ENCODE assay signal across 10 cellular contexts in the genomic region with DNA sequence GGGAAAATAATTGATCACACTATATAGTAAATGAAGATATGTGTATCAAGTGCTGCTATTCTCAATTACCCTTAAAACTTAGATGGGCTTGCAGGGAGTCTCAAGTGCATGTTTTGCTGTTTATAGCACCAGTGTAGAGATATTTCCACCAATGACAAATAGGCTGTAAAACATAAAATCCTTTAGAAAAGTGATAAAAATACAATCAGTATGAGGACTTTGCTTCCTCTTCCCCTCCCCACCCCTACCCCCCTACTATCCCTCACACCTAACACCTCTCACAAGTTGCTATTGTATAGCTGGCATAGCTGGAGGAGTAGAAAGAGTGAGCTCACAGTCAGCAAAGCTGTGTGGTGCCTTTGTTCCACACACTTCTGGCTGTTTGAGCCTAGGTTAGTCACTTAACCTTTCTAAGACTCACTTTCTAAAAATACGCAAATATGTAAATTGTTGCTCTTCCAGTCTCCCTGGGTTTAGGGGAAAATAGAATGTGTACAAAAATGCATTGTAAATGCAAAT.
DNase-seq lines count a peak whose midpoint lies in the region; ATAC-seq and TF ChIP-seq lines count a peak whose summit lies in the region.
"Had no signal": no experiment of that assay in that cellular context is flagged by ENCODE, and none has a peak within 500 bp of the region (broad histone marks: within the 10 kb centered on the region; RNA-seq: fewer than 3 reads in every experiment).

No MANE protein-coding gene starts in this region.

- H3K4me2 ChIP-seq in mammary epithelial cell (ENCODE audit: insufficient read depth, low read depth, low read length) (peak overlapping the region; percentile 29), GM23248 (ENCODE audit: unreplicated experiment) (no peak overlapping the region)

- H3K4me1 ChIP-seq in mammary epithelial cell (ENCODE audit: insufficient read depth, low read length) (peaks cover 13% of the 10 kb centered on the region), GM23248 (ENCODE audit: insufficient read depth) (peaks cover 10% of the 10 kb centered on the region; the same call in 1 of the 2 replicates)

- no peak overlapping the region for H3K27ac ChIP-seq in mammary epithelial cell (ENCODE audit: insufficient read depth, low read depth, low read length)
- no peak overlapping the region for H3K27ac ChIP-seq in GM23248

- in situ Hi-C loops in mammary epithelial cell (cut with MboI; ENCODE audit: low sequenced_read_pairs in 2 of 2) (loop anchor here in 1 of 2 donors (25.0 kb wide), 1 partner anchor 862 kb away; no protein-coding TSS in a partner anchor), GM23248 (cut with MboI) (loop anchor here (25.0 kb wide), 1 partner anchor 587 kb away; no protein-coding TSS in a partner anchor)

- DNase-seq in natural killer cell (no peak), mammary epithelial cell (no peak), type B pancreatic cell (ENCODE audit: extremely low spot score, unreplicated experiment) (no peak), NCI-H2171 treated with DMSO at 0.1 percent for 48 hours (lab: John Stamatoyannopoulos, UW) (no peak), GM23248 (no peak), AML-193 (lab: John Stamatoyannopoulos, UW) (no peak)
- no peak for DNase-seq in natural killer cell treated with Interleukin-12 subunit alpha and Interleukin-12 subunit beta and Interleukin-15 and Interleukin-18, amount 100 ng/mL, for 72 hours (ENCODE audit: low spot score)
- DNase-seq: cortex of kidney had no signal

- H3K4me3 ChIP-seq in mammary epithelial cell (replicated peaks in 1 of 3; ENCODE audit: insufficient read depth in 1 of 3, low read depth in 2 of 3, low read length in 3 of 3) (no peak overlapping the region), GM23248 (no peak overlapping the region)

- no peaks in the 10 kb centered on the region for H4K20me1 ChIP-seq in mammary epithelial cell (ENCODE audit: insufficient read depth, low read length)
- no peaks in the 10 kb centered on the region for H4K20me1 ChIP-seq in GM23248 (ENCODE audit: insufficient read depth)

- CTCF ChIA-PET in mammary epithelial cell (lab: Charles Lee; ENCODE audit: low non-redundant PET), result interaction anchor here (0.5 kb wide), 1 partner anchor 482 kb away, joined by 6 read pairs; no protein-coding TSS in a partner anchor

- H2AFZ ChIP-seq in mammary epithelial cell (ENCODE audit: low read depth, low read length) (no peak overlapping the region), GM23248 (no peak overlapping the region)

- no peak overlapping the region for H3K9ac ChIP-seq in mammary epithelial cell (ENCODE audit: insufficient read depth, low read length)
- no peak overlapping the region for H3K9ac ChIP-seq in GM23248

- H3F3A ChIP-seq in GM23248 (ENCODE audit: insufficient read depth), result 0 out of 2 replicates have a peak, but pooled peaks cover 5% of the 10 kb centered on the region

- H3K27me3 ChIP-seq in mammary epithelial cell (ENCODE audit: insufficient read depth, low read length), result no peaks in the 10 kb centered on the region
- peaks cover 19% of the 10 kb centered on the region; the same call in 1 of the 2 replicates for H3K27me3 ChIP-seq in GM23248 (replicated peaks; ENCODE audit: insufficient read depth)

- intact Hi-C loops in natural killer cell (cut with micrococcal nuclease) (loop anchor here (1.0 to 5.0 kb wide), 4 partner anchors 294 to 928 kb away; no protein-coding TSS in a partner anchor), mammary epithelial cell (cut with micrococcal nuclease) (loop anchor here (1.0 to 5.0 kb wide), 7 partner anchors 32 to 613 kb away; no protein-coding TSS in a partner anchor)

- BruUV-seq in mammary epithelial cell (replicated peaks; lab: Mats Ljungman, UMichigan), result no TSS peak

- H3K9me3 Mint-ChIP-seq in natural killer cell (no peaks in the 10 kb centered on the region), type B pancreatic cell (no peaks in the 10 kb centered on the region)
- no peaks in the 10 kb centered on the region for H3K9me3 Mint-ChIP-seq in natural killer cell treated with Interleukin-12 subunit alpha and Interleukin-12 subunit beta and Interleukin-15 and Interleukin-18, amount 100 ng/mL, for 72 hours
- H3K9me3 Mint-ChIP-seq: immature natural killer cell had no signal

- H3K4me1 Mint-ChIP-seq in natural killer cell, result no peaks in the 10 kb centered on the region
- no peaks in the 10 kb centered on the region for H3K4me1 Mint-ChIP-seq in natural killer cell treated with Interleukin-12 subunit alpha and Interleukin-12 subunit beta and Interleukin-15 and Interleukin-18, amount 100 ng/mL, for 72 hours (ENCODE audit: low read depth in 2 of 2)
- peaks cover 6% of the 10 kb centered on the region for H3K4me1 Mint-ChIP-seq in type B pancreatic cell (ENCODE audit: unreplicated experiment)
- H3K4me1 Mint-ChIP-seq: immature natural killer cell had no signal

- H3K9me3 ChIP-seq in mammary epithelial cell (replicated peaks; ENCODE audit: insufficient read depth, low read length) (no peaks in the 10 kb centered on the region), GM23248 (ENCODE audit: low read depth) (no peaks in the 10 kb centered on the region)

- H3K27me3 Mint-ChIP-seq in natural killer cell (ENCODE audit: low read depth in 2 of 2) (peaks cover 0 to 4% of the 10 kb centered on the region in 2 donors), type B pancreatic cell (no peaks in the 10 kb centered on the region)
- peaks cover 0 to 3% of the 10 kb centered on the region in 2 donors for H3K27me3 Mint-ChIP-seq in natural killer cell treated with Interleukin-12 subunit alpha and Interleukin-12 subunit beta and Interleukin-15 and Interleukin-18, amount 100 ng/mL, for 72 hours

- dilution Hi-C loops in mammary epithelial cell (cut with HindIII; ENCODE audit: low sequenced_read_pairs), result loop anchor here (25.0 kb wide), 1 partner anchor 462 kb away; no protein-coding TSS in a partner anchor

- 90% methylated on average over 1 of the region's 1 CpG for WGBS in mammary epithelial cell (ENCODE audit: low coverage, missing lambda C conversion rate)
- 81 to 84% methylated on average over 1 of the region's 1 CpG for WGBS in GM23248 (ENCODE audit: low coverage in 1 of 2, low lambda C conversion rate in 2 of 2, missing lambda C conversion rate in 2 of 2), 2 experiments

- H3K27ac Mint-ChIP-seq in natural killer cell (no peak overlapping the region), type B pancreatic cell (no peak overlapping the region)
- H3K27ac Mint-ChIP-seq in natural killer cell treated with Interleukin-12 subunit alpha and Interleukin-12 subunit beta and Interleukin-15 and Interleukin-18, amount 100 ng/mL, for 72 hours, result no peak overlapping the region
- H3K27ac Mint-ChIP-seq: immature natural killer cell had no signal

- no peaks in the 10 kb centered on the region for H3K9me2 ChIP-seq in GM23248 (ENCODE audit: insufficient read depth)

- H3K79me2 ChIP-seq in mammary epithelial cell (ENCODE audit: insufficient read depth, low read length) (no peaks in the 10 kb centered on the region), GM23248 (ENCODE audit: insufficient read depth) (no peaks in the 10 kb centered on the region)

- no peaks in the 10 kb centered on the region for H3K36me3 ChIP-seq in mammary epithelial cell (ENCODE audit: insufficient read depth, low read length)
- no peaks in the 10 kb centered on the region for H3K36me3 ChIP-seq in GM23248 (ENCODE audit: low read depth)

- no peak overlapping the region for H3K4me3 Mint-ChIP-seq in natural killer cell
- no peak overlapping the region for H3K4me3 Mint-ChIP-seq in natural killer cell treated with Interleukin-12 subunit alpha and Interleukin-12 subunit beta and Interleukin-15 and Interleukin-18, amount 100 ng/mL, for 72 hours
- H3K4me3 Mint-ChIP-seq in type B pancreatic cell, result no peak overlapping the region
- H3K4me3 Mint-ChIP-seq: immature natural killer cell had no signal

- TF ChIP-seq CTCF in natural killer cell (IDR thresholded peaks at IDR 0.05), result peak; percentile 43
- no peak for TF ChIP-seq CTCF in mammary epithelial cell (conservative IDR thresholded peaks at IDR 0.05 in 1 of 2, IDR thresholded peaks at IDR 0.05 in 1 of 2; ENCODE audit: extremely low read depth in 1 of 2, insufficient read depth in 1 of 2, low read depth in 1 of 2, low read length in 2 of 2)
- TF ChIP-seq CTCF in type B pancreatic cell (conservative IDR thresholded peaks at IDR 0.05), result peak; percentile 8

- ATAC-seq in natural killer cell (peak in 2 of 3 donors; percentile 14 to 20), HG03280 (IDR thresholded peaks at IDR 0.05; ENCODE audit: unreplicated experiment) (peak; percentile 13)
- no peak for ATAC-seq in natural killer cell treated with Interleukin-12 subunit alpha and Interleukin-12 subunit beta and Interleukin-15 and Interleukin-18, amount 100 ng/mL, for 72 hours

- no peaks in the 10 kb centered on the region for H3K36me3 Mint-ChIP-seq in natural killer cell
- no peaks in the 10 kb centered on the region for H3K36me3 Mint-ChIP-seq in natural killer cell treated with Interleukin-12 subunit alpha and Interleukin-12 subunit beta and Interleukin-15 and Interleukin-18, amount 100 ng/mL, for 72 hours
- no peaks in the 10 kb centered on the region for H3K36me3 Mint-ChIP-seq in type B pancreatic cell
- H3K36me3 Mint-ChIP-seq: immature natural killer cell had no signal

Comparison
In these comparisons a context has a peak if more than half of its experiments do, and no peak if none do; other contexts are left out.
1. ATAC-seq: peak in natural killer cell (2 of 3) and HG03280 (single experiment); none in natural killer cell treated with Interleukin-12 subunit alpha and Interleukin-12 subunit beta and Interleukin-15 and Interleukin-18, amount 100 ng/mL, for 72 hours (0 of 2).
2. CTCF ChIP-seq: peak in natural killer cell (single experiment) and type B pancreatic cell (single experiment); none in mammary epithelial cell (0 of 2).